In genomic region chr20:23420943-23421925, GRCh38 we compare ENCODE assay signal across 8 cellular contexts. TPM values are rescaled to one million over a fixed set of nuclear protein-coding genes. Genes with fewer than 3 reads are reported as not detected.
DNase-seq lines count a peak whose midpoint lies in the region; ATAC-seq and TF ChIP-seq lines count a peak whose summit lies in the region.

NAPB (minus strand) TSS chr20:23421488; CDS start chr20:23421402, 86 bp downstream.

- H3K36me3 ChIP-seq in mucosa of rectum (ENCODE audit: control insufficient read depth in 2 of 2, insufficient read depth in 2 of 2, low read length in 2 of 2), result no peaks in the 10 kb centered on the region

- H3K9me3 ChIP-seq in mucosa of rectum (ENCODE audit: control insufficient read depth in 2 of 2, low read length in 2 of 2), result no peaks in the 10 kb centered on the region

- no peaks in the 10 kb centered on the region for H3K27me3 ChIP-seq in mucosa of rectum (ENCODE audit: control insufficient read depth in 2 of 2, insufficient read depth in 2 of 2, low read length in 2 of 2)

- H3K4me1 ChIP-seq in mucosa of rectum (ENCODE audit: control insufficient read depth in 2 of 2, insufficient read depth in 2 of 2, low read length in 2 of 2), result peaks cover 0 to 8% of the 10 kb centered on the region in 2 donors

- H3K9ac ChIP-seq in mucosa of rectum (ENCODE audit: low read depth in 1 of 2, low read length in 2 of 2), result peak within 1 kb of the TSS; percentile 85 to 91

- DNase-seq in DMS79 (lab: John Stamatoyannopoulos, UW), result peak; percentile 58
- peak; percentile 92 for DNase-seq in Jurkat, Clone E6-1 (ENCODE audit: low read depth, low spot score)
- DNase-seq in OCI-M2 (lab: John Stamatoyannopoulos, UW; ENCODE audit: unreplicated experiment), result peak; percentile 65
- DNase-seq in activated T-cell treated with anti-CD3 and anti-CD28 coated beads for 48 hours (ENCODE audit: low read depth), result peak; percentile 91
- no peak for DNase-seq in epithelial cell of proximal tubule (ENCODE audit: low read depth)
- DNase-seq in stimulated activated CD8-positive, alpha-beta memory T cell treated with anti-CD3 and anti-CD28 coated beads, Interleukin-4, amount 100 ng/mL, for 4 hours (ENCODE audit: low read depth in 2 of 2, low spot score in 1 of 2), result peak; percentile 82 to 85

- H3K27ac ChIP-seq in mucosa of rectum (ENCODE audit: low read depth in 2 of 2, low read length in 2 of 2), result peak within 1 kb of the TSS; percentile 54 to 77

- peak; percentile 95 for ATAC-seq in GM21717 (IDR thresholded peaks at IDR 0.05; ENCODE audit: unreplicated experiment)

- H3K4me3 ChIP-seq in Jurkat, Clone E6-1 (ENCODE audit: low read length), result peak within 1 kb of the TSS; percentile 83
- H3K4me3 ChIP-seq in epithelial cell of proximal tubule (ENCODE audit: low read depth, low read length), result peak within 1 kb of the TSS; percentile 93
- peak within 1 kb of the TSS; percentile 85 to 86 for H3K4me3 ChIP-seq in mucosa of rectum (ENCODE audit: low read length in 2 of 2)

- peak; percentile 25 for TF ChIP-seq CTCF in epithelial cell of proximal tubule (conservative IDR thresholded peaks at IDR 0.05; ENCODE audit: low read depth, low read length)

RNA-seq across cellular contexts. Expression of gene NAPB, which starts in this region (rescaled TPM):
- polyA plus RNA-seq in Jurkat, Clone E6-1 (2012; ENCODE audit: insufficient read depth, insufficient read length), result 8.5 TPM
- total RNA-seq in epithelial cell of proximal tubule, result 3.3 and 3.8 TPM in 2 replicates
